Comparison of ENCODE assay signal across 8 cellular contexts in genomic region chr17:68247445-68248198, GRCh38. TPM values are rescaled to one million over a fixed set of nuclear protein-coding genes. Genes with fewer than 3 reads are reported as not detected.
DNase-seq lines count a peak whose midpoint lies in the region; ATAC-seq and TF ChIP-seq lines count a peak whose summit lies in the region.

Gene AMZ2 (plus strand): TSS chr17:68248043. CDS start chr17:68250188, 2,145 bp downstream.

- H3K27ac Mint-ChIP-seq in type B pancreatic cell, result peak within 1 kb of the TSS; percentile 92

- H3K4me1 ChIP-seq in adrenal gland (replicated peaks in 1 of 2), result peaks cover 10% of the 10 kb centered on the region in 2 donors
- peaks cover 0 to 26% (median 13%) of the 10 kb centered on the region in 12 donors for H3K4me1 ChIP-seq in heart left ventricle

- H3K27me3 Mint-ChIP-seq in type B pancreatic cell, result no peaks in the 10 kb centered on the region

- H3K4me3 Mint-ChIP-seq in type B pancreatic cell, result peak within 1 kb of the TSS; percentile 92

- H3K36me3 ChIP-seq in adrenal gland (replicated peaks in 1 of 2) (peaks cover 0 to 17% of the 10 kb centered on the region in 2 donors), heart left ventricle (peaks cover 0 to 26% (median 21%) of the 10 kb centered on the region in 9 donors)

- H3K27me3 ChIP-seq in adrenal gland (no peaks in the 10 kb centered on the region), heart left ventricle (no peaks in the 10 kb centered on the region)

- no peaks in the 10 kb centered on the region for H3K9me3 ChIP-seq in adrenal gland (replicated peaks in 1 of 3)
- no peaks in the 10 kb centered on the region for H3K9me3 ChIP-seq in heart left ventricle

- no peaks in the 10 kb centered on the region for H3K36me3 Mint-ChIP-seq in type B pancreatic cell

- ATAC-seq in HG02884 (IDR thresholded peaks at IDR 0.05; ENCODE audit: unreplicated experiment), result peak; percentile 78
- ATAC-seq in heart left ventricle, result peak; percentile 98 to 100 (median 98)

- no peaks in the 10 kb centered on the region for H3K9me3 Mint-ChIP-seq in type B pancreatic cell

- peak; percentile 84 to 91 for TF ChIP-seq POLR2A in adrenal gland (IDR thresholded peaks at IDR 0.05)
- TF ChIP-seq POLR2A in heart left ventricle (IDR thresholded peaks at IDR 0.05), result peak; percentile 76 to 98

- H3K27ac ChIP-seq in adrenal gland (peak within 1 kb of the TSS; percentile 92 to 98 (median 97)), heart left ventricle (peak within 1 kb of the TSS; percentile 89 to 99 (median 98))

- DNase-seq in GM13977 (ENCODE audit: low spot score) (peak; percentile 94), NCI-H146 treated with DMSO at 0.1 percent for 48 hours (lab: John Stamatoyannopoulos, UW; ENCODE audit: unreplicated experiment) (peak; percentile 83), T-helper 1 cell (peak; percentile 94 to 97 (median 95)), adrenal gland (peak; percentile 92 to 97 (median 94)), heart left ventricle (peak; percentile 94 to 99 (median 96)), posterior cingulate gyrus (peak; percentile 90 to 99 (median 94)), type B pancreatic cell (ENCODE audit: extremely low spot score, unreplicated experiment) (peak; percentile 98)

- WGBS in adrenal gland, 4 donors, result 0 to 4% (median 0%) methylated on average over 18 to 97 of the region's 97 CpGs
- 0 to 1% (median 0%) methylated on average over 37 to 97 of the region's 97 CpGs for WGBS in heart left ventricle, 4 donors

- peaks cover 17% of the 10 kb centered on the region for H3K4me1 Mint-ChIP-seq in type B pancreatic cell (ENCODE audit: unreplicated experiment)

- H3K4me3 ChIP-seq in adrenal gland, result peak within 1 kb of the TSS; percentile 52 to 91 (median 64)
- peak within 1 kb of the TSS; percentile 68 to 94 (median 86) for H3K4me3 ChIP-seq in heart left ventricle

- intact Hi-C loops in adrenal gland (cut with DNase I), result no loop called here
- intact Hi-C loops in heart left ventricle (cut with DNase I), result loop anchor here in 4 of 10 donors (5.0 kb wide), 3 partner anchors 40 to 265 kb away; partner anchors contain the start of gene PRKAR1A (in 1 of the 4)
- intact Hi-C loops in posterior cingulate gyrus (cut with DNase I), result loop anchor here (1.0 to 2.0 kb wide), 2 partner anchors 42 to 209 kb away; partner anchors contain the start of gene WIPI1

- in situ Hi-C loops in GM13977 (cut with MboI; ENCODE audit: low pct_unique_long_range_greater_than_20kb, low sequenced_read_pairs, unreplicated experiment), result no loop called here

- TF ChIP-seq CTCF in GM13977 (IDR thresholded peaks at IDR 0.05; ENCODE audit: extremely low read depth, insufficient read depth, missing control alignments), result no peak
- no peak for TF ChIP-seq CTCF in adrenal gland (IDR thresholded peaks at IDR 0.05)
- no peak for TF ChIP-seq CTCF in heart left ventricle (IDR thresholded peaks at IDR 0.05)
- TF ChIP-seq CTCF in type B pancreatic cell (conservative IDR thresholded peaks at IDR 0.05), result no peak

RNA-seq across cellular contexts. Expression of gene AMZ2, which starts in this region (rescaled TPM):
- 100 to 1,000 TPM in 1 of 8 donors, 10 to 100 TPM in 7; 55.5 to 113 (median 72.6) TPM for total RNA-seq in adrenal gland
- polyA plus RNA-seq in adrenal gland, result 100 to 1,000 TPM in 2 of 3 donors, 10 to 100 TPM in 1; 82.6 to 135 (median 135) TPM
- 100 to 1,000 TPM in 4 of 9 donors, 10 to 100 TPM in 5; 59.0 to 141 (median 91.3) TPM for total RNA-seq in heart left ventricle
- polyA plus RNA-seq in heart left ventricle, result 10 to 100 TPM; 52.9 to 89.1 TPM
- total RNA-seq in type B pancreatic cell (ENCODE audit: low replicate concordance), result 68.8 and 75.6 TPM in 2 replicates

Comparison
In these comparisons a context has a peak if more than half of its experiments do, and no peak if none do; other contexts are left out.
1. Peak in every context shown above with its lines: DNase-seq, ATAC-seq, H3K4me3 ChIP-seq and H3K27ac ChIP-seq.